10 cellular contexts compared by ENCODE assay signal in genomic region chr3:196620228-196620627, GRCh38. TPM values are rescaled to one million over a fixed set of nuclear protein-coding genes. Genes with fewer than 3 reads are reported as not detected.
DNase-seq lines count a peak whose midpoint lies in the region; ATAC-seq and TF ChIP-seq lines count a peak whose summit lies in the region.
"Had no signal": no experiment of that assay in that cellular context is flagged by ENCODE, and none has a peak within 500 bp of the region (broad histone marks: within the 10 kb centered on the region; RNA-seq: fewer than 3 reads in every experiment).

No MANE protein-coding gene starts in this region.

- CTCF ChIA-PET in activated CD8-positive, alpha-beta T cell treated with anti-CD3 and anti-CD28 coated beads for 36 hours (lab: Charles Lee) = interaction anchor here (1.5 kb wide), 1 partner anchor 11 kb away, joined by 6 read pairs; no protein-coding TSS in a partner anchor

- H3K9me3 ChIP-seq in right lobe of liver = no peaks in the 10 kb centered on the region

- ATAC-seq in HG02798 (IDR thresholded peaks at IDR 0.05; ENCODE audit: poor library complexity, unreplicated experiment) (peak; percentile 54), right lobe of liver (peak; percentile 46 to 51 (median 49)), GM21515 (IDR thresholded peaks at IDR 0.05; ENCODE audit: unreplicated experiment) (no peak)
- ATAC-seq in activated CD8-positive, alpha-beta T cell treated with anti-CD3 and anti-CD28 coated beads for 36 hours = peak; percentile 74

- H3K4me1 Mint-ChIP-seq in activated CD8-positive, alpha-beta T cell treated with anti-CD3 and anti-CD28 coated beads for 36 hours (ENCODE audit: low read depth) = peaks cover 32% of the 10 kb centered on the region

- no peaks in the 10 kb centered on the region for H3K4me1 ChIP-seq in right lobe of liver

- no peak for TF ChIP-seq CTCF in activated CD8-positive, alpha-beta T cell treated with anti-CD3 and anti-CD28 coated beads for 36 hours (IDR thresholded peaks at IDR 0.05)
- TF ChIP-seq CTCF in right lobe of liver (IDR thresholded peaks at IDR 0.05) = no peak

- peak overlapping the region; percentile 73 for H3K27ac Mint-ChIP-seq in activated CD8-positive, alpha-beta T cell treated with anti-CD3 and anti-CD28 coated beads for 36 hours
- H3K27ac Mint-ChIP-seq: activated naive CD8-positive, alpha-beta T cell treated with anti-CD3 and anti-CD28 coated beads, Interleukin-2, amount 10 ng/mL, durations not matched to agents 7 days and 5 days had no signal

- H3K4me3 Mint-ChIP-seq in activated CD8-positive, alpha-beta T cell treated with anti-CD3 and anti-CD28 coated beads for 36 hours = peak overlapping the region; percentile 25
- H3K4me3 Mint-ChIP-seq: activated naive CD8-positive, alpha-beta T cell treated with anti-CD3 and anti-CD28 coated beads, Interleukin-2, amount 10 ng/mL, durations not matched to agents 7 days and 5 days; naive B cell had no signal

- WGBS in right lobe of liver (ENCODE audit: insufficient coverage, low coverage, low lambda C conversion rate, missing lambda C conversion rate) = 58% methylated on average over 11 of the region's 11 CpGs

- DNase-seq in Daoy (ENCODE audit: low read depth) = peak; percentile 73
- peak; percentile 85 for DNase-seq in activated CD8-positive, alpha-beta T cell treated with anti-CD3 and anti-CD28 coated beads for 36 hours
- peak in 1 of 3 donors; percentile 33 for DNase-seq in right lobe of liver
- DNase-seq in NCI-H526 (lab: John Stamatoyannopoulos, UW) = no peak
- DNase-seq in NCI-H446 treated with DMSO at 0.1 percent for 48 hours (lab: John Stamatoyannopoulos, UW) = no peak
- no peak for DNase-seq in A172 (ENCODE audit: low spot score)
- DNase-seq: activated naive CD8-positive, alpha-beta T cell treated with anti-CD3 and anti-CD28 coated beads, Interleukin-2, amount 10 ng/mL, durations not matched to agents 7 days and 5 days; naive B cell had no signal

- no peaks in the 10 kb centered on the region for H3K27me3 Mint-ChIP-seq in activated CD8-positive, alpha-beta T cell treated with anti-CD3 and anti-CD28 coated beads for 36 hours
- H3K27me3 Mint-ChIP-seq: activated naive CD8-positive, alpha-beta T cell treated with anti-CD3 and anti-CD28 coated beads, Interleukin-2, amount 10 ng/mL, durations not matched to agents 7 days and 5 days; naive B cell had no signal

- no peak overlapping the region for H3K4me3 ChIP-seq in right lobe of liver

- intact Hi-C loops in activated CD8-positive, alpha-beta T cell treated with anti-CD3 and anti-CD28 coated beads for 36 hours (cut with micrococcal nuclease) = no loop called here
- intact Hi-C loops in right lobe of liver (cut with DNase I) = no loop called here

- POLR2A ChIA-PET in activated CD8-positive, alpha-beta T cell treated with anti-CD3 and anti-CD28 coated beads for 36 hours (lab: Charles Lee) = interaction anchor here (1.4 to 1.9 kb wide), 3 partner anchors 8 to 20 kb away, joined by 4 to 7 read pairs (median 4); no protein-coding TSS in a partner anchor

- no peaks in the 10 kb centered on the region for H3K36me3 Mint-ChIP-seq in activated CD8-positive, alpha-beta T cell treated with anti-CD3 and anti-CD28 coated beads for 36 hours (ENCODE audit: low read depth)
- H3K36me3 Mint-ChIP-seq: activated naive CD8-positive, alpha-beta T cell treated with anti-CD3 and anti-CD28 coated beads, Interleukin-2, amount 10 ng/mL, durations not matched to agents 7 days and 5 days; naive B cell had no signal

- no peak overlapping the region for H3K27ac ChIP-seq in right lobe of liver

- H3K36me3 ChIP-seq in right lobe of liver = no peaks in the 10 kb centered on the region

- H3K27me3 ChIP-seq in right lobe of liver = no peaks in the 10 kb centered on the region

- TF ChIP-seq POLR2A in right lobe of liver (IDR thresholded peaks at IDR 0.05) = no peak

- no peaks in the 10 kb centered on the region for H3K9me3 Mint-ChIP-seq in activated CD8-positive, alpha-beta T cell treated with anti-CD3 and anti-CD28 coated beads for 36 hours
- H3K9me3 Mint-ChIP-seq: activated naive CD8-positive, alpha-beta T cell treated with anti-CD3 and anti-CD28 coated beads, Interleukin-2, amount 10 ng/mL, durations not matched to agents 7 days and 5 days; naive B cell had no signal

RNA-seq across cellular contexts. Expression of gene NRROS, which starts 19.3 kb away (rescaled TPM):
- 2.1 and 2.5 TPM in 2 replicates for total RNA-seq in Daoy (2014; rRNA removed; shearing (Covaris generic))
- total RNA-seq in activated CD8-positive, alpha-beta T cell treated with anti-CD3 and anti-CD28 coated beads for 36 hours = 10 to 100 TPM; 24.2 to 26.5 TPM
- total RNA-seq in right lobe of liver = 1 to 10 TPM; 1.2 to 4.0 (median 2.1) TPM
- total RNA-seq in A172 (2014; rRNA removed; shearing (Covaris generic)) = not detected in 2 replicates

RNA-seq across cellular contexts. Expression of gene FBXO45, which starts 51.8 kb away (rescaled TPM):
- total RNA-seq in Daoy (2014; rRNA removed; shearing (Covaris generic)) = 31.5 and 33.4 TPM in 2 replicates
- 10 to 100 TPM; 18.2 TPM for total RNA-seq in activated CD8-positive, alpha-beta T cell treated with anti-CD3 and anti-CD28 coated beads for 36 hours
- 1 to 10 TPM; 3.8 to 5.5 (median 4.4) TPM for total RNA-seq in right lobe of liver
- total RNA-seq in A172 (2014; rRNA removed; shearing (Covaris generic)) = 22.7 and 28.7 TPM in 2 replicates

RNA-seq across cellular contexts. Expression of gene WDR53, which starts 51.9 kb away (rescaled TPM):
- 9.5 and 16.9 TPM in 2 replicates for total RNA-seq in Daoy (2014; rRNA removed; shearing (Covaris generic))
- 10 to 100 TPM; 16.2 to 17.2 TPM for total RNA-seq in activated CD8-positive, alpha-beta T cell treated with anti-CD3 and anti-CD28 coated beads for 36 hours
- 1 to 10 TPM; 1.5 to 5.8 (median 4.3) TPM for total RNA-seq in right lobe of liver
- total RNA-seq in A172 (2014; rRNA removed; shearing (Covaris generic)) = 12.8 and 13.9 TPM in 2 replicates

Comparison
In these comparisons a context has a peak if more than half of its experiments do, and no peak if none do; other contexts are left out.
1. DNase-seq: peak in Daoy (single experiment) and activated CD8-positive, alpha-beta T cell treated with anti-CD3 and anti-CD28 coated beads for 36 hours (single experiment); none in NCI-H526 (0 of 2), NCI-H446 treated with DMSO at 0.1 percent for 48 hours (single experiment) and A172 (single experiment).